Comparison of ENCODE assay signal across 15 cellular contexts in genomic region chr21:41210405-41211040, GRCh38. TPM values are rescaled to one million over a fixed set of nuclear protein-coding genes. Genes with fewer than 3 reads are reported as not detected.
DNase-seq lines count a peak whose midpoint lies in the region; ATAC-seq and TF ChIP-seq lines count a peak whose summit lies in the region.
"Had no signal": no experiment of that assay in that cellular context is flagged by ENCODE, and none has a peak within 500 bp of the region (broad histone marks: within the 10 kb centered on the region; RNA-seq: fewer than 3 reads in every experiment).

No MANE protein-coding gene starts in this region.

- H3K4me3 Mint-ChIP-seq in endodermal cell (no peak overlapping the region), neural crest cell (peak overlapping the region; percentile 6)

- H3K27ac ChIP-seq in right atrium auricular region (peak overlapping the region in 1 of 2 donors; percentile 47), heart right ventricle (no peak overlapping the region), endodermal cell (ENCODE audit: low read depth, low read length) (no peak overlapping the region)
- H3K27ac ChIP-seq: BLaER1 treated with 17β-estradiol and CSF1 and Interleukin-3, amounts not matched to agents 10 nM and 100 nM; PC-9 had no signal

- H3K36me3 Mint-ChIP-seq in endodermal cell (ENCODE audit: low read depth), result no peaks in the 10 kb centered on the region
- H3K36me3 Mint-ChIP-seq in neural crest cell (ENCODE audit: low read depth), result no peaks in the 10 kb centered on the region

- H3K4me3 ChIP-seq in right atrium auricular region (no peak overlapping the region), heart right ventricle (no peak overlapping the region), endodermal cell (ENCODE audit: low read length) (no peak overlapping the region)
- H3K4me3 ChIP-seq: BLaER1 treated with 17β-estradiol and CSF1 and Interleukin-3, amounts not matched to agents 10 nM and 100 nM; PC-9 had no signal

- ATAC-seq in heart right ventricle, result no peak

- intact Hi-C loops in heart right ventricle (cut with DNase I), result no loop called here

- DNase-seq in right atrium auricular region (ENCODE audit: low spot score) (peak; percentile 64), heart right ventricle (no peak), endodermal cell (no peak), neural crest cell (ENCODE audit: low read depth, low spot score) (no peak), NCI-H82 treated with DMSO at 0.1 percent for 48 hours (lab: John Stamatoyannopoulos, UW; ENCODE audit: unreplicated experiment) (no peak), NCI-H1105 treated with DMSO at 0.1 percent for 48 hours (lab: John Stamatoyannopoulos, UW) (no peak), D341Med (ENCODE audit: low spot score) (no peak)
- DNase-seq in activated CD8-positive, alpha-beta memory T cell treated with anti-CD3 and anti-CD28 coated beads, Interleukin-2, amount 50 U/mL, for 4 hours, result no peak
- DNase-seq: DMS153, EL, MV-4-11, NCI-H146, NCI-H748 treated with DMSO at 0.1 percent for 48 hours, PC-9 had no signal

- H3K36me3 ChIP-seq in right atrium auricular region, result no peaks in the 10 kb centered on the region
- peaks cover 0 to 9% (median 0%) of the 10 kb centered on the region in 9 donors for H3K36me3 ChIP-seq in heart right ventricle
- H3K36me3 ChIP-seq in endodermal cell (ENCODE audit: control insufficient read depth, insufficient read depth, low read length), result no peaks in the 10 kb centered on the region
- H3K36me3 ChIP-seq: BLaER1 treated with 17β-estradiol and CSF1 and Interleukin-3, amounts not matched to agents 10 nM and 100 nM had no signal

- no peak for TF ChIP-seq CTCF in right atrium auricular region (IDR thresholded peaks at IDR 0.05)
- TF ChIP-seq CTCF in heart right ventricle (IDR thresholded peaks at IDR 0.05), result no peak
- TF ChIP-seq CTCF in endodermal cell (conservative IDR thresholded peaks at IDR 0.05), result no peak
- no peak for TF ChIP-seq CTCF in neural crest cell (conservative IDR thresholded peaks at IDR 0.05)

- H3K9ac ChIP-seq in endodermal cell (ENCODE audit: extremely low read depth, low read length, poor library complexity, severe bottlenecking), result no peak overlapping the region
- H3K9ac ChIP-seq: BLaER1 treated with 17β-estradiol and CSF1 and Interleukin-3, amounts not matched to agents 10 nM and 100 nM had no signal

- WGBS in heart right ventricle, 2 donors, result 78 to 85% methylated on average over 14 of the region's 14 CpGs
- WGBS in endodermal cell (ENCODE audit: insufficient coverage in 1 of 2, insufficient read length in 1 of 2), 2 experiments, result 91 to 96% methylated on average over 10 to 13 of the region's 14 CpGs

- H3K27me3 ChIP-seq in right atrium auricular region (no peaks in the 10 kb centered on the region), heart right ventricle (no peaks in the 10 kb centered on the region), endodermal cell (ENCODE audit: control insufficient read depth, insufficient read depth, low read length, poor library complexity, severe bottlenecking) (no peaks in the 10 kb centered on the region)
- H3K27me3 ChIP-seq: BLaER1 treated with 17β-estradiol and CSF1 and Interleukin-3, amounts not matched to agents 10 nM and 100 nM had no signal

- no peaks in the 10 kb centered on the region for H3K4me1 Mint-ChIP-seq in endodermal cell
- H3K4me1 Mint-ChIP-seq in neural crest cell, result peaks cover 36% of the 10 kb centered on the region

- H3K9me3 Mint-ChIP-seq in endodermal cell (no peaks in the 10 kb centered on the region), neural crest cell (no peaks in the 10 kb centered on the region)

- no peaks in the 10 kb centered on the region for H3K27me3 Mint-ChIP-seq in endodermal cell (ENCODE audit: insufficient read depth)
- H3K27me3 Mint-ChIP-seq in neural crest cell (ENCODE audit: low read depth), result no peaks in the 10 kb centered on the region

- H3K9me3 ChIP-seq in right atrium auricular region, result no peaks in the 10 kb centered on the region
- no peaks in the 10 kb centered on the region for H3K9me3 ChIP-seq in heart right ventricle
- H3K9me3 ChIP-seq in endodermal cell (ENCODE audit: control insufficient read depth, low read length), result no peaks in the 10 kb centered on the region
- H3K9me3 ChIP-seq: BLaER1 treated with 17β-estradiol and CSF1 and Interleukin-3, amounts not matched to agents 10 nM and 100 nM had no signal

- H3K27ac Mint-ChIP-seq in endodermal cell (peak overlapping the region; percentile 3), neural crest cell (ENCODE audit: unreplicated experiment) (no peak overlapping the region)

- peaks cover 0 to 50% of the 10 kb centered on the region in 2 donors for H3K4me1 ChIP-seq in right atrium auricular region
- peaks cover 0 to 35% (median 15%) of the 10 kb centered on the region in 9 donors for H3K4me1 ChIP-seq in heart right ventricle
- H3K4me1 ChIP-seq in endodermal cell (ENCODE audit: control insufficient read depth, insufficient read depth, low read length), result no peaks in the 10 kb centered on the region

RNA-seq across cellular contexts. Expression of gene BACE2, which starts 42.6 kb away (rescaled TPM):
- total RNA-seq in right atrium auricular region (10 to 100 TPM; 23.7 to 50.3 TPM), heart right ventricle (10 to 100 TPM; 11.2 to 36.5 (median 15.1) TPM), endodermal cell (10 to 100 TPM in 1 of 2 donors, 1 to 10 TPM in 1; 9.1 to 16.7 TPM), neural crest cell (16.9 and 17.4 TPM in 2 replicates)
- polyA plus RNA-seq in heart right ventricle, result 10 to 100 TPM in 1 of 2 donors, 1 to 10 TPM in 1; 4.5 to 19.7 TPM
- polyA plus RNA-seq in endodermal cell (2013, experiment 1 of 2), result 11.3 TPM
- polyA plus RNA-seq in endodermal cell (2013, experiment 2 of 2), result 8.9 TPM
